ENCODE assay signal across 8 cellular contexts in genomic region chr6:31619805-31620585, GRCh38. TPM values are rescaled to one million over a fixed set of nuclear protein-coding genes. Genes with fewer than 3 reads are reported as not detected.
DNase-seq lines count a peak whose midpoint lies in the region; ATAC-seq and TF ChIP-seq lines count a peak whose summit lies in the region.

No MANE protein-coding gene starts in this region.

- H3K36me3 ChIP-seq in left lung, result peaks cover 0 to 23% of the 10 kb centered on the region in 2 donors

- ATAC-seq in GM19397 (IDR thresholded peaks at IDR 0.05; ENCODE audit: unreplicated experiment), result peak; percentile 81
- ATAC-seq in HG03565 (IDR thresholded peaks at IDR 0.05; ENCODE audit: unreplicated experiment), result peak; percentile 76
- ATAC-seq in left lung, result peak; percentile 93

- TF ChIP-seq CTCF in left lung (IDR thresholded peaks at IDR 0.05), result peak in 1 of 2 donors; percentile 9

- H3K27ac ChIP-seq in left lung, result peak overlapping the region; percentile 97 to 98

- no peaks in the 10 kb centered on the region for H3K27me3 ChIP-seq in left lung

- H3K4me3 ChIP-seq in left lung, result peak overlapping the region; percentile 47 to 85

- no peaks in the 10 kb centered on the region for H3K9me3 ChIP-seq in left lung

- intact Hi-C loops in left lung (cut with DNase I), result no loop called here

- peaks cover 17 to 47% of the 10 kb centered on the region in 2 donors for H3K4me1 ChIP-seq in left lung

- peak; percentile 99 for DNase-seq in CD1c-positive myeloid dendritic cell (ENCODE audit: extremely low spot score)
- peak; percentile 99 for DNase-seq in NCI-H748 treated with DMSO at 0.1 percent for 48 hours (lab: John Stamatoyannopoulos, UW)
- peak; percentile 92 to 93 for DNase-seq in activated CD4-positive, alpha-beta T cell treated with anti-CD3 and anti-CD28 coated beads, Interleukin-2, amount 50 U/mL, for 4 hours
- peak; percentile 99 for DNase-seq in dermis blood vessel endothelial cell
- DNase-seq in left lung, result peak; percentile 97 to 99
- DNase-seq in stimulated activated CD4-positive, alpha-beta T cell treated with anti-CD3 and anti-CD28 coated beads, Interleukin-2, amount 100 ng/mL, for 4 hours (ENCODE audit: low read depth), result peak; percentile 95

RNA-seq across cellular contexts. Expression of gene PRRC2A, which starts 0.5 kb away (rescaled TPM):
- total RNA-seq in dermis blood vessel endothelial cell (32.2 and 70.8 TPM in 2 replicates), left lung (100 to 1,000 TPM; 130 to 151 TPM)

RNA-seq across cellular contexts. Expression of gene AIF1, which starts 5.0 kb away (rescaled TPM):
- total RNA-seq in dermis blood vessel endothelial cell (not detected in 2 replicates), left lung (10 to 100 TPM; 38.5 to 96.4 TPM)

RNA-seq across cellular contexts. Expression of gene NCR3, which starts 27.2 kb away (rescaled TPM):
- total RNA-seq in dermis blood vessel endothelial cell (not detected in 2 replicates), left lung (1 to 10 TPM in 1 of 2 donors, under 1 TPM in 1; 0.67 to 1.5 TPM)

RNA-seq across cellular contexts. Expression of gene BAG6, which starts 32.5 kb away (rescaled TPM):
- total RNA-seq in dermis blood vessel endothelial cell, result 133 and 309 TPM in 2 replicates
- total RNA-seq in left lung, result 100 to 1,000 TPM; 243 to 278 TPM

RNA-seq across cellular contexts. Expression of gene LST1, which starts 33.9 kb away (rescaled TPM):
- total RNA-seq in dermis blood vessel endothelial cell, result 0.37 TPM in 1 of 2 replicates, not detected in the other
- 10 to 100 TPM; 32.7 to 95.1 TPM for total RNA-seq in left lung

Comparison
In these comparisons a context has a peak if more than half of its experiments do, and no peak if none do; other contexts are left out.
1. Peak in every context shown above with its lines: DNase-seq, ATAC-seq, H3K4me3 ChIP-seq and H3K27ac ChIP-seq.
2. RNA of gene AIF1, which starts 5.0 kb away (total RNA-seq): 38.5 to 96.4 TPM in left lung; not detected in dermis blood vessel endothelial cell; every median in the first group is over 10 times any median in the second.